In the genomic region with DNA sequence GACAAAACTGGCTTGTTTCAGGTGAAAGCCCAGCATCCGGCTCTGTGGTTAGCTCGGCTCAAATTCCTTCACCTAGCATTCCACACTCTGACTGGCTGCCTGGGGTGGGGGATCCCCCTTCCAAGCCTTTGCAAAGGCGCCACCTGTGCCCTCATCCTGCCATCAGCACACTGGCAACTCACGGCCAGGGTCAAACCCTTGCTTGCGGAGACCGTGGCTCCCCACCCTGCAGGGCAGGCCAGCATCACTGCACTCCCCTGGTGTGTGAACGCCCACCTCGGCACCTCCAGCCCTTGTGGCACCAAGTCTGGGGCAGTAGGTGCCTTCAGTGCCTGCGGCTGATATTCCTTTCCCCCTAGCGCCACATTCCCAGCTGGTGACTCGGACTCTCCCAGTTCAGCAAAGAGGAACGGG, we compare ENCODE assay signal across 8 cellular contexts. TPM values are rescaled to one million over a fixed set of nuclear protein-coding genes. Genes with fewer than 3 reads are reported as not detected.
DNase-seq lines count a peak whose midpoint lies in the region; ATAC-seq and TF ChIP-seq lines count a peak whose summit lies in the region.

No MANE protein-coding gene starts in this region.

- H3K9me3 ChIP-seq in GM23248 (ENCODE audit: low read depth) (no peaks in the 10 kb centered on the region), gastrocnemius medialis (no peaks in the 10 kb centered on the region)

- no peaks in the 10 kb centered on the region for H3K27me3 ChIP-seq in GM23248 (replicated peaks; ENCODE audit: insufficient read depth)
- no peaks in the 10 kb centered on the region for H3K27me3 ChIP-seq in foreskin keratinocyte
- H3K27me3 ChIP-seq in gastrocnemius medialis = no peaks in the 10 kb centered on the region

- peak overlapping the region; percentile 98 for H3K9ac ChIP-seq in GM23248

- no peak for TF ChIP-seq POLR2A in gastrocnemius medialis (IDR thresholded peaks at IDR 0.05)

- peaks cover 25% of the 10 kb centered on the region for H3K36me3 ChIP-seq in GM23248 (ENCODE audit: low read depth)
- H3K36me3 ChIP-seq in gastrocnemius medialis = peaks cover 0 to 46% of the 10 kb centered on the region in 2 donors

- 39 to 42% methylated on average over 12 of the region's 12 CpGs for WGBS in GM23248 (ENCODE audit: low coverage in 1 of 2, low lambda C conversion rate in 2 of 2, missing lambda C conversion rate in 2 of 2), 2 experiments

- H3K9me2 ChIP-seq in GM23248 (ENCODE audit: insufficient read depth) = no peaks in the 10 kb centered on the region

- TF ChIP-seq CTCF in WI38 (IDR thresholded peaks at IDR 0.05; ENCODE audit: low read depth, low read length) (no peak), foreskin keratinocyte (conservative IDR thresholded peaks at IDR 0.05) (no peak), gastrocnemius medialis (IDR thresholded peaks at IDR 0.05 in 4 of 5, conservative IDR thresholded peaks at IDR 0.05 in 1 of 5) (no peak)

- peak overlapping the region; percentile 96 for H3K27ac ChIP-seq in GM23248
- H3K27ac ChIP-seq in foreskin keratinocyte = no peak overlapping the region
- peak overlapping the region; percentile 98 to 100 (median 99) for H3K27ac ChIP-seq in gastrocnemius medialis

- no peaks in the 10 kb centered on the region for H4K20me1 ChIP-seq in GM23248 (ENCODE audit: insufficient read depth)

- H3K79me2 ChIP-seq in GM23248 (ENCODE audit: insufficient read depth) = peaks cover 54% of the 10 kb centered on the region

- intact Hi-C loops in gastrocnemius medialis (cut with DNase I; ENCODE audit: low total_unique reads) = no loop called here

- peak overlapping the region; percentile 97 for H3K4me3 ChIP-seq in GM23248
- H3K4me3 ChIP-seq in WI38 (ENCODE audit: low read depth, low read length) = peak overlapping the region; percentile 90
- peak overlapping the region; percentile 92 to 98 (median 94) for H3K4me3 ChIP-seq in gastrocnemius medialis

- in situ Hi-C loops in GM23248 (cut with MboI) (no loop called here), gastrocnemius medialis (cut with MboI; ENCODE audit: low sequenced_read_pairs in 4 of 4) (no loop called here)

- ATAC-seq in foreskin keratinocyte (peak; percentile 31), gastrocnemius medialis (no peak), HG03097 (IDR thresholded peaks at IDR 0.05; ENCODE audit: low FRiP score, unreplicated experiment) (no peak)

- DNase-seq in GM23248 = peak; percentile 41
- peak; percentile 53 to 74 for DNase-seq in foreskin keratinocyte
- DNase-seq in gastrocnemius medialis = no peak
- DNase-seq in effector CD4-positive, alpha-beta T cell = no peak
- DNase-seq in T-helper 9 cell = no peak
- DNase-seq in NCI-H446 (lab: John Stamatoyannopoulos, UW) = no peak

- 0 out of 2 replicates have a peak, but pooled peaks cover 6% of the 10 kb centered on the region for H3F3A ChIP-seq in GM23248 (ENCODE audit: insufficient read depth)

- H2AFZ ChIP-seq in GM23248 = no peak overlapping the region

- peak overlapping the region; percentile 86 for H3K4me2 ChIP-seq in GM23248 (ENCODE audit: unreplicated experiment)

- H3K4me1 ChIP-seq in GM23248 (ENCODE audit: insufficient read depth) (peaks cover 26% of the 10 kb centered on the region), foreskin keratinocyte (peaks cover 15% of the 10 kb centered on the region), gastrocnemius medialis (peaks cover 47 to 48% of the 10 kb centered on the region in 2 donors)

RNA-seq across cellular contexts. Expression of a gene that starts 1.3 kb away (rescaled TPM):
- total RNA-seq in GM23248 (2014; rRNA removed; shearing (Covaris generic)) = 250 and 306 TPM in 2 replicates
- polyA plus RNA-seq in GM23248 (2016; fragmentation: Nextera tagmentation; extraction: Ambion mirVana) = 187 TPM in 2 replicates
- 494 and 606 TPM in 2 replicates for total RNA-seq in foreskin keratinocyte
- polyA plus RNA-seq in foreskin keratinocyte = 551 and 619 TPM in 2 replicates
- total RNA-seq in gastrocnemius medialis = 100 to 1,000 TPM; 600 to 752 (median 681) TPM

RNA-seq across cellular contexts. Expression of a gene that starts 3.2 kb away (rescaled TPM):
- 13.8 and 26.4 TPM in 2 replicates for total RNA-seq in GM23248 (2014; rRNA removed; shearing (Covaris generic))
- 8.8 and 10.0 TPM in 2 replicates for polyA plus RNA-seq in GM23248 (2016; fragmentation: Nextera tagmentation; extraction: Ambion mirVana)
- 14.7 and 14.9 TPM in 2 replicates for total RNA-seq in foreskin keratinocyte
- polyA plus RNA-seq in foreskin keratinocyte = 11.0 and 12.8 TPM in 2 replicates
- 10 to 100 TPM; 19.3 to 45.2 (median 34.3) TPM for total RNA-seq in gastrocnemius medialis

RNA-seq across cellular contexts. Expression of a gene that starts 31.8 kb away (rescaled TPM):
- 37.3 and 40.3 TPM in 2 replicates for total RNA-seq in GM23248 (2014; rRNA removed; shearing (Covaris generic))
- polyA plus RNA-seq in GM23248 (2016; fragmentation: Nextera tagmentation; extraction: Ambion mirVana) (3.4 and 3.5 TPM in 2 replicates), foreskin keratinocyte (16.7 and 17.8 TPM in 2 replicates)
- total RNA-seq in foreskin keratinocyte (32.8 and 33.6 TPM in 2 replicates), gastrocnemius medialis (10 to 100 TPM in 3 of 4 donors, 1 to 10 TPM in 1; 9.7 to 21.0 (median 15.7) TPM)

RNA-seq across cellular contexts. Expression of a gene that starts 57.5 kb away (rescaled TPM):
- total RNA-seq in GM23248 (2014; rRNA removed; shearing (Covaris generic)) = 23.5 and 47.1 TPM in 2 replicates
- polyA plus RNA-seq in GM23248 (2016; fragmentation: Nextera tagmentation; extraction: Ambion mirVana) (12.2 and 14.1 TPM in 2 replicates), foreskin keratinocyte (11.3 and 12.6 TPM in 2 replicates)
- total RNA-seq in foreskin keratinocyte (24.2 and 27.4 TPM in 2 replicates), gastrocnemius medialis (10 to 100 TPM; 17.7 to 62.4 (median 22.1) TPM)

RNA-seq across cellular contexts. Expression of a gene that starts 57.8 kb away (rescaled TPM):
- total RNA-seq in GM23248 (2014; rRNA removed; shearing (Covaris generic)) = 10.5 and 15.0 TPM in 2 replicates
- 2.2 and 2.5 TPM in 2 replicates for polyA plus RNA-seq in GM23248 (2016; fragmentation: Nextera tagmentation; extraction: Ambion mirVana)
- 14.0 and 15.5 TPM in 2 replicates for total RNA-seq in foreskin keratinocyte
- polyA plus RNA-seq in foreskin keratinocyte = 2.5 and 2.7 TPM in 2 replicates
- 10 to 100 TPM in 2 of 4 donors, 1 to 10 TPM in 2; 9.2 to 15.7 (median 12.4) TPM for total RNA-seq in gastrocnemius medialis

Comparison
In these comparisons a context has a peak if more than half of its experiments do, and no peak if none do; other contexts are left out.
1. DNase-seq: peak in GM23248 (single experiment) and foreskin keratinocyte (2 of 2); none in gastrocnemius medialis (0 of 2), effector CD4-positive, alpha-beta T cell (single experiment), T-helper 9 cell (single experiment) and NCI-H446 (0 of 2).
2. Peak in every context shown above with its lines, with median percentiles within 50 percentile points of each other: H3K4me3 ChIP-seq.